In the genomic region with DNA sequence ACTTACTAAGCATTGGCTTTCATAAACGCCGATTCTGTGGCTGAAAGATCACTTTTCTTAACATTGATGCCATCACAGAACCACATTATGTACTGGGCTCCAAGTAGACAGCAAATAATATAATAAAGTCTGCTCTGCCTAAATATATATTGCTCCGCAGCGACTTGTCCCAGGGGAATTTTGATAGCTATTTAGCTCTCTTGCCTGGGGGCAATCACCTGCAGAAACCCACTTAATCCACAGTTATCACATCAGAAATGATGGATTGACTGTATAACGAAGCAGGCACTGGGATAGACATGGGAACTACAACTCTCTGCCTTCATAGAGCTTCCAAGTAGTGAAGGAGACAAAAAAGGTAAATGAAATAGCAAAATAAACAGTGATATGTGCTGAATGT, we compare ENCODE assay signal across 17 cellular contexts. TPM values are rescaled to one million over a fixed set of nuclear protein-coding genes. Genes with fewer than 3 reads are reported as not detected.
"Had no signal": no experiment of that assay in that cellular context is flagged by ENCODE, and none has a peak within 500 bp of the region (broad histone marks: within the 10 kb centered on the region; RNA-seq: fewer than 3 reads in every experiment).

No MANE protein-coding gene starts in this region.

- H3K9me3 ChIP-seq: stomach had no signal

- H3K36me3 ChIP-seq: sigmoid colon, stomach had no signal

- ATAC-seq: natural killer cell; stimulated activated effector memory CD8-positive, alpha-beta T cell treated with anti-CD3 and anti-CD28 coated beads, Interleukin-12 subunit alpha, Interleukin-12 subunit beta, amount 100 ng/mL, for 72 hours had no signal

- DNase-seq: activated B cell treated with CpG ODN at 0.5 μM for 24 hours; activated CD4-positive, alpha-beta memory T cell treated with anti-CD3 and anti-CD28 coated beads for 36 hours; activated CD4-positive, alpha-beta T cell treated with anti-CD3 and anti-CD28 coated beads for 4 hours; activated T-cell treated with anti-CD3 and anti-CD28 coated beads for 4 hours; amniotic stem cell; caudate nucleus; dorsolateral prefrontal cortex; endodermal cell; foreskin melanocyte; natural killer cell; sigmoid colon; stimulated activated CD4-positive, alpha-beta T cell treated with anti-CD3 and anti-CD28 coated beads, Interleukin-4, amount 100 ng/mL, for 24 hours; stomach; T-helper 9 cell had no signal

- H3K27me3 ChIP-seq: dorsolateral prefrontal cortex, sigmoid colon, stomach had no signal

- H3K4me1 ChIP-seq: parathyroid adenoma, sigmoid colon had no signal

- H3K4me3 ChIP-seq: dorsolateral prefrontal cortex, sigmoid colon, stomach had no signal

- H3K27ac ChIP-seq: dorsolateral prefrontal cortex, parathyroid adenoma, sigmoid colon had no signal

RNA-seq across cellular contexts. Expression of gene MYOZ2, which starts 48.0 kb away (rescaled TPM):
- total RNA-seq: activated B cell treated with CpG ODN at 0.5 μM for 24 hours; activated CD4-positive, alpha-beta memory T cell treated with anti-CD3 and anti-CD28 coated beads for 36 hours; endodermal cell; kidney epithelial cell; natural killer cell had no signal
